14 cellular contexts compared by ENCODE assay signal in genomic region chr2:135792401-135793152, GRCh38. TPM values are rescaled to one million over a fixed set of nuclear protein-coding genes. Genes with fewer than 3 reads are reported as not detected.
DNase-seq lines count a peak whose midpoint lies in the region; ATAC-seq and TF ChIP-seq lines count a peak whose summit lies in the region.
"Had no signal": no experiment of that assay in that cellular context is flagged by ENCODE, and none has a peak within 500 bp of the region (broad histone marks: within the 10 kb centered on the region; RNA-seq: fewer than 3 reads in every experiment).

No MANE protein-coding gene starts in this region.

- H3K36me3 Mint-ChIP-seq in effector memory CD8-positive, alpha-beta T cell (ENCODE audit: insufficient read depth) = peaks cover 4% of the 10 kb centered on the region

- H3K4me1 Mint-ChIP-seq in effector memory CD8-positive, alpha-beta T cell (ENCODE audit: low read depth in 2 of 2) = peaks cover 11 to 19% of the 10 kb centered on the region in 2 donors

- no peak for TF ChIP-seq CTCF in prostate gland (IDR thresholded peaks at IDR 0.05)
- no peak for TF ChIP-seq CTCF in omental fat pad (IDR thresholded peaks at IDR 0.05)

- H3K27ac Mint-ChIP-seq in effector memory CD8-positive, alpha-beta T cell = peak overlapping the region; percentile 32 to 59

- 77% methylated on average over 7 of the region's 7 CpGs for WGBS in prostate gland

- no peaks in the 10 kb centered on the region for H3K27me3 Mint-ChIP-seq in effector memory CD8-positive, alpha-beta T cell
- H3K27me3 Mint-ChIP-seq: T-cell had no signal

- H3K4me3 Mint-ChIP-seq in effector memory CD8-positive, alpha-beta T cell = no peak overlapping the region
- H3K4me3 Mint-ChIP-seq: T-cell had no signal

- H3K4me3 ChIP-seq in prostate gland = no peak overlapping the region
- H3K4me3 ChIP-seq: K562 had no signal

- H3K27ac ChIP-seq in KOPT-K1 (ENCODE audit: low read depth, low read length, poor library complexity, severe bottlenecking) (peak overlapping the region; percentile 86), prostate gland (no peak overlapping the region)

- DNase-seq in stimulated activated CD8-positive, alpha-beta memory T cell treated with anti-CD3 and anti-CD28 coated beads, Interleukin-15, amount 100 ng/mL, for 48 hours (ENCODE audit: low read depth in 2 of 2) = peak; percentile 8 to 17
- no peak for DNase-seq in stimulated activated CD8-positive, alpha-beta memory T cell treated with anti-CD3 and anti-CD28 coated beads, Interleukin-4, amount 100 ng/mL, for 48 hours
- no peak for DNase-seq in effector memory CD8-positive, alpha-beta T cell
- DNase-seq in prostate gland (ENCODE audit: low spot score) = no peak
- no peak for DNase-seq in omental fat pad (ENCODE audit: low spot score)
- no peak for DNase-seq in SK-N-DZ (ENCODE audit: low spot score)
- DNase-seq: activated CD4-positive, alpha-beta T cell treated with anti-CD3 and anti-CD28 coated beads, Interleukin-2, amount 50 U/mL, for 48 hours; amniotic stem cell; DMS79; NCI-H2081 treated with DMSO at 0.1 percent for 48 hours had no signal

- no peaks in the 10 kb centered on the region for H3K9me3 Mint-ChIP-seq in effector memory CD8-positive, alpha-beta T cell
- H3K9me3 Mint-ChIP-seq: T-cell had no signal

- no peak for TF ChIP-seq POLR2A in prostate gland (IDR thresholded peaks at IDR 0.05)

- no peaks in the 10 kb centered on the region for H3K4me1 ChIP-seq in prostate gland (replicated peaks)

- H3K9me3 ChIP-seq in KOPT-K1 (ENCODE audit: insufficient read depth, low read length, poor library complexity, severe bottlenecking) (no peaks in the 10 kb centered on the region), prostate gland (no peaks in the 10 kb centered on the region)

- peaks cover 39% of the 10 kb centered on the region for H3K36me3 ChIP-seq in KOPT-K1 (ENCODE audit: insufficient read depth, low read length)
- no peaks in the 10 kb centered on the region for H3K36me3 ChIP-seq in prostate gland

- intact Hi-C loops in prostate gland (cut with DNase I) = no loop called here

- ATAC-seq in effector memory CD8-positive, alpha-beta T cell (replicated peaks) = peak; percentile 62
- ATAC-seq in omental fat pad (ENCODE audit: low FRiP score) (no peak), HG03159 (IDR thresholded peaks at IDR 0.05; ENCODE audit: unreplicated experiment) (no peak)
- ATAC-seq: K562 had no signal

- no peaks in the 10 kb centered on the region for H3K27me3 ChIP-seq in prostate gland (replicated peaks; ENCODE audit: insufficient read depth)

RNA-seq across cellular contexts. Expression of gene LCT, which starts 44.4 kb away (rescaled TPM):
- total RNA-seq in prostate gland = under 1 TPM in 1 of 2 donors, not detected in 1; 0.57 TPM
- under 1 TPM in 1 of 4 donors, not detected in 3; 0.09 TPM for total RNA-seq in omental fat pad
- not detected in 2 replicates for polyA plus RNA-seq in SK-N-DZ (2014; cell fraction: cytosol; rRNA removed)
- polyA plus RNA-seq in SK-N-DZ (2014; cell fraction: nucleus; rRNA removed) = not detected in 2 replicates

RNA-seq across cellular contexts. Expression of gene UBXN4, which starts 50.9 kb away (rescaled TPM):
- total RNA-seq in prostate gland = 10 to 100 TPM; 67.8 to 74.3 TPM
- 10 to 100 TPM; 60.1 to 86.7 (median 75.1) TPM for total RNA-seq in omental fat pad
- 47.9 TPM in 2 replicates for polyA plus RNA-seq in SK-N-DZ (2014; cell fraction: cytosol; rRNA removed)
- polyA plus RNA-seq in SK-N-DZ (2014; cell fraction: nucleus; rRNA removed) = 123 and 153 TPM in 2 replicates

Comparison
In these comparisons a context has a peak if more than half of its experiments do, and no peak if none do; other contexts are left out.
1. DNase-seq: peak in stimulated activated CD8-positive, alpha-beta memory T cell treated with anti-CD3 and anti-CD28 coated beads, Interleukin-15, amount 100 ng/mL, for 48 hours (2 of 2); none in stimulated activated CD8-positive, alpha-beta memory T cell treated with anti-CD3 and anti-CD28 coated beads, Interleukin-4, amount 100 ng/mL, for 48 hours (single experiment), effector memory CD8-positive, alpha-beta T cell (0 of 3), prostate gland (single experiment), omental fat pad (single experiment) and SK-N-DZ (single experiment).